Comparison of ENCODE assay signal across 6 cellular contexts in the genomic region with DNA sequence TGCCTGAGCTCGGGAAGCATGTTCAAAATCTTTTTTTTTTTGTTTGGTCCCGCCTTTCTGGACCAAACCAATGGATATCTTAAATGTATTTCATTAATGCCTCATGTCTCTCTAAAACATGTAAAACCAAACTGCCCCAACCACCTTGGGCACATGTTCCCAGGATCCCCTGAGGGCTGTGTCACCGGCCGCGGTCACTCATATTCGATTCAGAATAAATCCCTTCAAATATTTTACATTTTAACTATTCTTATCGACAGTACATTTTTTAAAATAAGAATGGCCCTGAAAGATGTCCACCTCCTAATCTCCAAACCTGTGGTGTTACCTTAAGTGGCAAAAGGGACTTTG. TPM values are rescaled to one million over a fixed set of nuclear protein-coding genes. Genes with fewer than 3 reads are reported as not detected.
DNase-seq lines count a peak whose midpoint lies in the region; ATAC-seq lines count a peak whose summit lies in the region.

No MANE protein-coding gene starts in this region.

- H3K4me1 Mint-ChIP-seq in central memory CD8-positive, alpha-beta T cell = peaks cover 9% of the 10 kb centered on the region

- H3K36me3 ChIP-seq in MG63 (peaks cover 76% of the 10 kb centered on the region), skeletal muscle tissue (ENCODE audit: control insufficient read depth in 3 of 3, insufficient read depth in 3 of 3, low read length in 3 of 3) (peaks cover 17 to 26% (median 22%) of the 10 kb centered on the region in 3 donors)

- DNase-seq in MG63 (no peak), NCI-H2029 (lab: John Stamatoyannopoulos, UW) (no peak), HCEC 1CT (no peak)
- no peak for DNase-seq in central memory CD8-positive, alpha-beta T cell (ENCODE audit: low spot score in 2 of 2)

- H3K27me3 ChIP-seq in MG63 (no peaks in the 10 kb centered on the region), skeletal muscle tissue (ENCODE audit: control insufficient read depth in 3 of 3, insufficient read depth in 3 of 3, low read length in 3 of 3) (no peaks in the 10 kb centered on the region)

- no peaks in the 10 kb centered on the region for H3K9me3 Mint-ChIP-seq in central memory CD8-positive, alpha-beta T cell

- H3K4me3 ChIP-seq in MG63 (peak overlapping the region; percentile 91), skeletal muscle tissue (ENCODE audit: low read length in 3 of 3) (peak overlapping the region; percentile 65 to 80 (median 66))

- H3K9ac ChIP-seq in skeletal muscle tissue (ENCODE audit: low read depth in 1 of 3, low read length in 3 of 3) = peak overlapping the region; percentile 71 to 100 (median 100)

- H3K27ac ChIP-seq in skeletal muscle tissue (ENCODE audit: low read depth, low read length) = no peak overlapping the region

- H3K36me3 Mint-ChIP-seq in central memory CD8-positive, alpha-beta T cell (ENCODE audit: insufficient read depth) = peaks cover 22% of the 10 kb centered on the region

- H3K4me1 ChIP-seq in skeletal muscle tissue (ENCODE audit: control insufficient read depth in 3 of 3, insufficient read depth in 3 of 3, low read length in 3 of 3) = peaks cover 30 to 49% (median 40%) of the 10 kb centered on the region in 3 donors

- H3K9me3 ChIP-seq in MG63 = no peaks in the 10 kb centered on the region
- no peaks in the 10 kb centered on the region for H3K9me3 ChIP-seq in skeletal muscle tissue (ENCODE audit: control insufficient read depth in 3 of 3, low read length in 3 of 3)

- no peaks in the 10 kb centered on the region for H3K27me3 Mint-ChIP-seq in central memory CD8-positive, alpha-beta T cell

- H3K27ac Mint-ChIP-seq in central memory CD8-positive, alpha-beta T cell (ENCODE audit: low read depth) = peak overlapping the region; percentile 98

- H3K4me3 Mint-ChIP-seq in central memory CD8-positive, alpha-beta T cell = peak overlapping the region; percentile 29

- no peak for ATAC-seq in central memory CD8-positive, alpha-beta T cell (replicated peaks; ENCODE audit: extremely low read depth, poor library complexity, severe bottlenecking)
- no peak for ATAC-seq in HG03457 (IDR thresholded peaks at IDR 0.05; ENCODE audit: unreplicated experiment)

RNA-seq across cellular contexts. Expression of a gene that starts 2.1 kb away (rescaled TPM):
- 556 and 832 TPM in 2 replicates for total RNA-seq in MG63 (2014; rRNA removed; shearing (Covaris generic); ENCODE audit: low replicate concordance)
- total RNA-seq in skeletal muscle tissue = 84.5 TPM

RNA-seq across cellular contexts. Expression of a gene that starts 30.4 kb away (rescaled TPM):
- 78.8 and 207 TPM in 2 replicates for total RNA-seq in MG63 (2014; rRNA removed; shearing (Covaris generic); ENCODE audit: low replicate concordance)
- 63.2 TPM for total RNA-seq in skeletal muscle tissue

RNA-seq across cellular contexts. Expression of a gene that starts 32.4 kb away (rescaled TPM):
- total RNA-seq in MG63 (2014; rRNA removed; shearing (Covaris generic); ENCODE audit: low replicate concordance) = 0.63 TPM in 1 of 2 replicates, not detected in the other
- total RNA-seq in skeletal muscle tissue = under 0.01 TPM

RNA-seq across cellular contexts. Expression of a gene that starts 54.9 kb away (rescaled TPM):
- total RNA-seq in MG63 (2014; rRNA removed; shearing (Covaris generic); ENCODE audit: low replicate concordance) = 30.2 and 43.3 TPM in 2 replicates
- total RNA-seq in skeletal muscle tissue = 21.4 TPM

RNA-seq across cellular contexts. Expression of a gene that starts 55.6 kb away (rescaled TPM):
- total RNA-seq in MG63 (2014; rRNA removed; shearing (Covaris generic); ENCODE audit: low replicate concordance) = 0.20 and 0.30 TPM in 2 replicates
- total RNA-seq in skeletal muscle tissue = under 0.01 TPM
